Comparison of ENCODE assay signal across 8 cellular contexts in genomic region chr3:24680214-24680967, GRCh38.
DNase-seq lines count a peak whose midpoint lies in the region; ATAC-seq, FAIRE-seq and TF ChIP-seq lines count a peak whose summit lies in the region.

No MANE protein-coding gene starts in this region.

- peak; percentile 62 for DNase-seq in DND-41
- peak; percentile 89 for DNase-seq in OCI-M1 (lab: John Stamatoyannopoulos, UW)
- DNase-seq in ascending aorta (ENCODE audit: low spot score in 2 of 2) = peak in 1 of 2 donors; percentile 77
- peak; percentile 84 for DNase-seq in iPS-NIHi11 (ENCODE audit: low spot score)
- peak; percentile 21 to 62 for DNase-seq in stimulated activated CD4-positive, alpha-beta T cell treated with anti-CD3 and anti-CD28 coated beads, Interleukin-12 subunit alpha, Interleukin-12 subunit beta, amount 100 ng/mL, for 24 hours (ENCODE audit: low read depth in 2 of 2)
- DNase-seq in frontal cortex (ENCODE audit: low spot score in 2 of 2) = no peak

- H3K4me3 ChIP-seq in DND-41 (ENCODE audit: low read depth in 1 of 2, low read length in 2 of 2) (no peak overlapping the region), ascending aorta (no peak overlapping the region)

- H3K4me2 ChIP-seq in DND-41 (ENCODE audit: insufficient read depth, low read length) = no peak overlapping the region

- ATAC-seq in DND-41 (ENCODE audit: insufficient read depth, low read depth) (peak; percentile 76), GM19397 (IDR thresholded peaks at IDR 0.05; ENCODE audit: unreplicated experiment) (peak; percentile 85), HG03280 (IDR thresholded peaks at IDR 0.05; ENCODE audit: unreplicated experiment) (peak; percentile 82)

- peaks cover 5% of the 10 kb centered on the region for H3K27me3 ChIP-seq in DND-41 (ENCODE audit: insufficient read depth, low read length, poor library complexity)
- no peaks in the 10 kb centered on the region for H3K27me3 ChIP-seq in ascending aorta

- H3K4me1 ChIP-seq in DND-41 (ENCODE audit: insufficient read depth, low read length) (peaks cover 12% of the 10 kb centered on the region; the same call in 1 of the 2 replicates), ascending aorta (peaks cover 0 to 9% of the 10 kb centered on the region in 2 donors)

- no peaks in the 10 kb centered on the region for H4K20me1 ChIP-seq in DND-41 (ENCODE audit: insufficient read depth, low read length)

- H3K36me3 ChIP-seq in DND-41 (ENCODE audit: insufficient read depth, low read length) = no peaks in the 10 kb centered on the region
- no peaks in the 10 kb centered on the region for H3K36me3 ChIP-seq in ascending aorta

- FAIRE-seq in frontal cortex (lab: Jason Lieb, UNC) = no peak

- TF ChIP-seq CTCF in DND-41 (IDR thresholded peaks at IDR 0.05; ENCODE audit: borderline replicate concordance, extremely low read depth, low read length, poor library complexity, severe bottlenecking) (peak; percentile 85), ascending aorta (IDR thresholded peaks at IDR 0.05) (peak; percentile 55 to 86 (median 80))

- H3K79me2 ChIP-seq in DND-41 (ENCODE audit: insufficient read depth, low read length) = no peaks in the 10 kb centered on the region

- intact Hi-C loops in ascending aorta (cut with DNase I) = loop anchor here (5.0 to 10.0 kb wide), 5 partner anchors 158 to 793 kb away; no protein-coding TSS in a partner anchor

- no peak overlapping the region for H2AFZ ChIP-seq in DND-41 (ENCODE audit: low read depth, low read length)

- H3K9me3 ChIP-seq in DND-41 (ENCODE audit: insufficient read depth, low read length, severe bottlenecking) (no peaks in the 10 kb centered on the region), ascending aorta (no peaks in the 10 kb centered on the region)

- H3K27ac ChIP-seq in DND-41 (ENCODE audit: low read length) = no peak overlapping the region
- H3K27ac ChIP-seq in ascending aorta = peak overlapping the region in 1 of 2 donors; percentile 34

- H3K9ac ChIP-seq in DND-41 (ENCODE audit: low read depth, low read length) = no peak overlapping the region

Comparison
In these comparisons a context has a peak if more than half of its experiments do, and no peak if none do; other contexts are left out.
1. DNase-seq: peak in DND-41 (single experiment), OCI-M1 (single experiment), iPS-NIHi11 (single experiment) and stimulated activated CD4-positive, alpha-beta T cell treated with anti-CD3 and anti-CD28 coated beads, Interleukin-12 subunit alpha, Interleukin-12 subunit beta, amount 100 ng/mL, for 24 hours (2 of 2); none in frontal cortex (0 of 2).
2. Peak in every context shown above with its lines, with median percentiles within 50 percentile points of each other: ATAC-seq.